9 cellular contexts compared by ENCODE assay signal in genomic region chr9:108478871-108479332, GRCh38.
DNase-seq lines count a peak whose midpoint lies in the region; ATAC-seq and TF ChIP-seq lines count a peak whose summit lies in the region.
"Had no signal": no experiment of that assay in that cellular context is flagged by ENCODE, and none has a peak within 500 bp of the region (broad histone marks: within the 10 kb centered on the region; RNA-seq: fewer than 3 reads in every experiment).

No MANE protein-coding gene starts in this region.

- TF ChIP-seq CTCF in GM20000 (IDR thresholded peaks at IDR 0.05; ENCODE audit: extremely low read depth, missing control alignments) = no peak

- H3K4me3 ChIP-seq in skeletal muscle cell (ENCODE audit: low read depth, low read length) = no peak overlapping the region

- DNase-seq in NCI-H82 (lab: John Stamatoyannopoulos, UW) (peak; percentile 33), NCI-H82 treated with DMSO at 0.1 percent for 48 hours (lab: John Stamatoyannopoulos, UW; ENCODE audit: unreplicated experiment) (no peak), amniotic stem cell (lab: John Stamatoyannopoulos, UW) (peak; percentile 56), skeletal muscle cell (ENCODE audit: low read depth) (peak; percentile 89), GM20000 (ENCODE audit: low spot score) (no peak), NCI-H1092 (lab: John Stamatoyannopoulos, UW) (no peak)
- no peak for DNase-seq in activated CD8-positive, alpha-beta memory T cell treated with anti-CD3 and anti-CD28 coated beads, Interleukin-2, amount 50 U/mL, for 48 hours
- DNase-seq: activated B cell treated with CpG ODN at 0.5 μM for 24 hours had no signal

- ATAC-seq in HG03060 (IDR thresholded peaks at IDR 0.05; ENCODE audit: low read depth, unreplicated experiment) = peak; percentile 87

Comparison
In these comparisons a context has a peak if more than half of its experiments do, and no peak if none do; other contexts are left out.
1. DNase-seq: peak in NCI-H82 (single experiment), amniotic stem cell (single experiment) and skeletal muscle cell (single experiment); none in NCI-H82 treated with DMSO at 0.1 percent for 48 hours (single experiment), GM20000 (single experiment), NCI-H1092 (single experiment) and activated CD8-positive, alpha-beta memory T cell treated with anti-CD3 and anti-CD28 coated beads, Interleukin-2, amount 50 U/mL, for 48 hours (single experiment).